16 cellular contexts compared by ENCODE assay signal in genomic region chr14:101351146-101351545, GRCh38.
"Had no signal": no experiment of that assay in that cellular context is flagged by ENCODE, and none has a peak within 500 bp of the region (broad histone marks: within the 10 kb centered on the region; RNA-seq: fewer than 3 reads in every experiment).

No MANE protein-coding gene starts in this region.

- H3K27me3 ChIP-seq: breast epithelium, dorsolateral prefrontal cortex, esophagus muscularis mucosa, neural progenitor cell, upper lobe of right lung had no signal

- H2AFZ ChIP-seq: neural progenitor cell had no signal

- H3K27ac ChIP-seq: breast epithelium, dorsolateral prefrontal cortex, esophagus muscularis mucosa, lower lobe of right lung, neural progenitor cell, upper lobe of right lung had no signal

- H3K9me3 ChIP-seq: upper lobe of right lung had no signal

- H3K4me3 ChIP-seq: breast epithelium, dorsolateral prefrontal cortex, esophagus muscularis mucosa, lower lobe of right lung, neural progenitor cell, upper lobe of right lung had no signal

- DNase-seq: activated CD4-positive, alpha-beta T cell treated with anti-CD3 and anti-CD28 coated beads for 36 hours; activated CD4-positive, alpha-beta T cell treated with anti-CD3 and anti-CD28 coated beads, Interleukin-2, amount 50 U/mL, for 4 hours; activated naive CD8-positive, alpha-beta T cell treated with anti-CD3 and anti-CD28 coated beads for 36 hours; amniotic stem cell; dorsolateral prefrontal cortex; effector memory CD8-positive, alpha-beta T cell; lower lobe of right lung; mesendoderm; stimulated activated CD4-positive, alpha-beta T cell treated with anti-CD3 and anti-CD28 coated beads, Interleukin-1b, Interleukin-23, amount 100 ng/mL, for 48 hours; T-helper 9 cell; upper lobe of right lung had no signal

- ATAC-seq: activated CD4-positive, alpha-beta T cell treated with anti-CD3 and anti-CD28 coated beads for 36 hours; effector memory CD8-positive, alpha-beta T cell; lower lobe of right lung; naive thymus-derived CD4-positive, alpha-beta T cell; upper lobe of right lung; WTC11 had no signal

- H3K9ac ChIP-seq: neural progenitor cell had no signal

- H3K36me3 ChIP-seq: breast epithelium, esophagus muscularis mucosa, lower lobe of right lung, neural progenitor cell, upper lobe of right lung had no signal

- H3K4me2 ChIP-seq: neural progenitor cell had no signal

- H3K4me1 ChIP-seq: breast epithelium, esophagus muscularis mucosa, lower lobe of right lung, upper lobe of right lung had no signal
